ENCODE assay signal across 8 cellular contexts in the genomic region with DNA sequence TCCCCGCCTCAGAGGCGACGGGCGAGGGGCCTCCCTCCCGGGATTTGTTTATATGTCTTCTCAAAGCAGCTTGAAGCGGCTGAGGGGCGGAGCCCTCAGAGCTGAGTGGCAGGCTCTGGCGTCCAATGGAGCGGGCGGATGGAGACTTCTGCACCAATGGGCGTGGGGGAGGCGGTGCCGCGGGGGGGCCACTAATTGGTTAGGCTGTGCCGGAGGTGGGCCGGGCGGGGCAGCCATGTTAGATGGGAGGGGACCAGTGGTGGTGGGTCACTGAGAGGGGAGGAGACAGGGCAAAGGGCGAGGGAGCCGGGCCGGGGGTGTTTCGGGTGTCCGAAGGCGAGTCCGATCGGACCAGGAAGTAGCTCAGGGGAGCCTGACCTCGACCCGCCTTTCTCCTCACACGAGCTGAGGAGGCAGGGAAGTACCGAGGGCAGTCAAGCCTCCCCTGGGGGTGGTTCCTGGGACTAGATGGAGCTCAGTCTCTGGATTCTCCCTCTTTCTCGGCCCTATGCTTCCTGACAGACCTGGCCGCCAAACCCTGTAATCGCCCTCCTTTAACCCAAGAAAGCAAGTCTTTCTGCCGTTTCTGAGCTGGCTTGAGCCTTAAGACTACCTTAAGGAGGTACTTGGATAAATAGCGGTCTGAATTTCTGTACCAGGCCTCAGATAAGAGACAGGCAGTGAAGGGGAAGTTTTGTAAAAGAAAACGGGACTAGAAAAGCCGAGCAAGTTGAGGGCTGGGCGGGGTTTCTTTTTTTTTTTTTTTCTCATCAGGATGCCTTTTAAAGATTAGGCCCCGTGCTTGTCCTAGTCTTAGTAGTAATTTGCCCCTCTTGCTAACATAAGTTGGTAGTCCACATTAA. TPM values are rescaled to one million over a fixed set of nuclear protein-coding genes. Genes with fewer than 3 reads are reported as not detected.
DNase-seq lines count a peak whose midpoint lies in the region; ATAC-seq lines count a peak whose summit lies in the region.

No MANE protein-coding gene starts in this region.

- H3K27me3 ChIP-seq in endocrine pancreas (ENCODE audit: control insufficient read depth, insufficient read depth, low read length): no peaks in the 10 kb centered on the region

- in situ Hi-C loops in Caki2 (cut with HindIII; ENCODE audit: low pct_unique_long_range_greater_than_20kb, low sequenced_read_pairs): no loop called here

- ATAC-seq in GM21390 (IDR thresholded peaks at IDR 0.05; ENCODE audit: unreplicated experiment): peak; percentile 81

- H3K36me3 ChIP-seq in endocrine pancreas (ENCODE audit: control insufficient read depth, insufficient read depth, low read length): no peaks in the 10 kb centered on the region

- DNase-seq in Caki2 (ENCODE audit: low read depth): peak; percentile 100
- DNase-seq in HUDEP-2 (lab: John Stamatoyannopoulos, UW; ENCODE audit: unreplicated experiment in 76 of 76): peak; percentile 35 to 99 (median 96)
- peak; percentile 90 for DNase-seq in NOMO-1 treated with dmso at 0.1 percent for 144 hours (lab: John Stamatoyannopoulos, UW; ENCODE audit: unreplicated experiment)
- DNase-seq in activated CD8-positive, alpha-beta memory T cell treated with anti-CD3 and anti-CD28 coated beads, Interleukin-2, amount 50 U/mL, for 1 hour (ENCODE audit: extremely low read depth): peak; percentile 96
- peak; percentile 99 for DNase-seq in mesenteric fat pad (ENCODE audit: low spot score)
- peak; percentile 98 for DNase-seq in stimulated activated CD8-positive, alpha-beta memory T cell treated with anti-CD3 and anti-CD28 coated beads, Interleukin-15, amount 100 ng/mL, for 1 hour (ENCODE audit: low read depth)

- H3K4me1 ChIP-seq in endocrine pancreas (ENCODE audit: control insufficient read depth, insufficient read depth, low read length): no peaks in the 10 kb centered on the region

- H3K9me3 ChIP-seq in endocrine pancreas (ENCODE audit: control insufficient read depth, low read length): no peaks in the 10 kb centered on the region

- H3K9ac ChIP-seq in endocrine pancreas (ENCODE audit: control insufficient read depth, insufficient read depth, low read length): peak overlapping the region; percentile 83

- H3K4me3 ChIP-seq in endocrine pancreas (ENCODE audit: control insufficient read depth, insufficient read depth, low read length): peak overlapping the region; percentile 84

RNA-seq across cellular contexts. Expression of gene CREBRF, which starts 1.1 kb away (rescaled TPM):
- 8.7 and 22.1 TPM in 2 replicates for total RNA-seq in Caki2 (2014; rRNA removed; shearing (Covaris generic); ENCODE audit: low replicate concordance)
- 18.4 TPM for total RNA-seq in mesenteric fat pad

Comparison
In these comparisons a context has a peak if more than half of its experiments do, and no peak if none do; other contexts are left out.
1. Peak in every context shown above with its lines: DNase-seq, ATAC-seq and H3K4me3 ChIP-seq.